ENCODE assay signal across 1 cellular context in the genomic region with DNA sequence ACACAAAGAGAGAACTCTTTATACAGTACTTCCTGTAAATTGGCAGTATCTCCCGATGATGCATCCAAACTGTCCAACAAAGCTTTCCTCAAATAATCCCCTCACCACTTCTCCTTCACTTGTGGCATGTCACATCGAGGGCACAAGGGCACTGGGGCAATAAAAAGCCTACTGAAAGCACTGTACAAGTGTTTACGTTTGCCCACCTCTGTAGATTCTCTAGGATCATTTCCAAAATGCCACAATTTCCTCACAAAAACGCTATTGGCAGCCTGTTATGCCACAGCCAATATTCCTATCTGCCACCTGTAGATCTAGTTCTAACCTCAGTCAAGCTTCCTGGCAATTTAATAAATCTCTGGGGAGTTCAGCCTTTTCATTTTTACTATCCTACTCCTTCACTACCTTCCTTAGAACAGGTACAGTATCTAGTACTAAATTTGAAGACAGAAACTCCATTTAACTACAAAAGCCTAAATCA.
TF ChIP-seq lines count a peak whose summit lies in the region.

No MANE protein-coding gene starts in this region.

TF ChIP-seq in endothelial cell of umbilical vein, 7 proteins besides CTCF, POLR2A, EP300 and RAD21:
- TF ChIP-seq GATA2 (IDR thresholded peaks at IDR 0.05; ENCODE audit: insufficient read depth, insufficient read length, low read depth, low read length) (no peak), POLR2AphosphoS5 (IDR thresholded peaks at IDR 0.05; ENCODE audit: insufficient read depth, low read depth, low read length) (no peak), FOS (IDR thresholded peaks at IDR 0.05; ENCODE audit: borderline replicate concordance, insufficient read depth, low read length) (no peak), MYC (IDR thresholded peaks at IDR 0.05; ENCODE audit: low read depth, low read length) (no peak), JUN (IDR thresholded peaks at IDR 0.05; ENCODE audit: borderline replicate concordance, insufficient read depth, insufficient read length, low read depth) (no peak), EZH2 (IDR thresholded peaks at IDR 0.05; ENCODE audit: borderline replicate concordance, low read depth, low read length, severe bottlenecking) (no peak)
- TF ChIP-seq, protein P1, sequence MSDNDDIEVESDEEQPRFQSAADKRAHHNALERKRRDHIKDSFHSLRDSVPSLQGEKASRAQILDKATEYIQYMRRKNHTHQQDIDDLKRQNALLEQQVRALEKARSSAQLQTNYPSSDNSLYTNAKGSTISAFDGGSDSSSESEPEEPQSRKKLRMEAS (IDR thresholded peaks at IDR 0.05; ENCODE audit: insufficient read depth, insufficient read length) = no peak
